12 cellular contexts compared by ENCODE assay signal in the genomic region with DNA sequence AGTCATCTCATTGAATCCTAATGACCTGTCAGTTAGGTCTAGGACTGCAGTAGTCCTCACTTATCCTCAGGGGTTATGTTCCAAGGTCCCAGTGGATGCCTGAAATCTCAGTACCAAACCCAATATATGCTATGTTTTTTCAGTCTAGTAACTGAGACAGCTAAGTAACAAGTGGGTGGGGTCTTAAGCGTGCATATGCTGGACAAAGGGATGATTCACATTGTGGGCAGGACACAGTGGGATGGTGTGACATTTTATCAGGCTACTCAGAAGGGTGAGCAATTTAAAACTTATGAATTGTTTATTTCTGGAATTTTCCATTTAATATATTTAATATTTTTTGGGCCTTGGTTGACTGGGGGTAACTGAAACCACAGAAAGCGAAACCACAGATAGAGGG. TPM values are rescaled to one million over a fixed set of nuclear protein-coding genes. Genes with fewer than 3 reads are reported as not detected.
DNase-seq lines count a peak whose midpoint lies in the region; TF ChIP-seq lines count a peak whose summit lies in the region.
"Had no signal": no experiment of that assay in that cellular context is flagged by ENCODE, and none has a peak within 500 bp of the region (broad histone marks: within the 10 kb centered on the region; RNA-seq: fewer than 3 reads in every experiment).

No MANE protein-coding gene starts in this region.

- DNase-seq in A172 (ENCODE audit: low spot score) (peak; percentile 53), HCEC 1CT (peak; percentile 62), astrocyte of the hippocampus (ENCODE audit: low read depth, low spot score) (peak; percentile 21), glomerular visceral epithelial cell (ENCODE audit: extremely low spot score) (peak; percentile 30), GM20000 (ENCODE audit: low spot score) (no peak), GM19238 (ENCODE audit: insufficient read length, low spot score) (no peak), NCI-H82 treated with DMSO at 0.1 percent for 48 hours (lab: John Stamatoyannopoulos, UW; ENCODE audit: unreplicated experiment) (no peak), germinal center (ENCODE audit: low spot score) (no peak)
- DNase-seq: activated CD4-positive, alpha-beta T cell treated with anti-CD3 and anti-CD28 coated beads, Interleukin-2, amount 50 U/mL, for 4 hours; NCI-H524; small intestine; thyroid gland had no signal

- TF ChIP-seq CTCF in GM20000 (IDR thresholded peaks at IDR 0.05; ENCODE audit: extremely low read depth, missing control alignments): no peak

RNA-seq across cellular contexts. Expression of a gene that starts 29.0 kb away (rescaled TPM):
- 19.7 and 28.0 TPM in 2 replicates for total RNA-seq in A172 (2014; rRNA removed; shearing (Covaris generic))

Comparison
In these comparisons a context has a peak if more than half of its experiments do, and no peak if none do; other contexts are left out.
1. DNase-seq: peak in A172 (single experiment), HCEC 1CT (single experiment), astrocyte of the hippocampus (single experiment) and glomerular visceral epithelial cell (single experiment); none in GM20000 (single experiment), GM19238 (single experiment), NCI-H82 treated with DMSO at 0.1 percent for 48 hours (single experiment) and germinal center (single experiment).